ENCODE assay signal across 1 cellular context in genomic region chr11:128615076-128615475, GRCh38.
TF ChIP-seq lines count a peak whose summit lies in the region.

No MANE protein-coding gene starts in this region.

TF ChIP-seq in WTC11, 78 proteins besides CTCF, POLR2A, EP300 and RAD21:
- TF ChIP-seq E2F4 (CRISPR knock-in tag; IDR thresholded peaks at IDR 0.05; ENCODE audit: borderline replicate concordance, low read depth) (no peak), ZNF532 (CRISPR knock-in tag; IDR thresholded peaks at IDR 0.05; ENCODE audit: borderline replicate concordance) (no peak), NR3C1 (CRISPR knock-in tag; conservative IDR thresholded peaks at IDR 0.05; ENCODE audit: low read depth) (no peak), ATF1 (CRISPR knock-in tag; IDR thresholded peaks at IDR 0.05) (no peak), MXD4 (CRISPR knock-in tag; IDR thresholded peaks at IDR 0.05; ENCODE audit: borderline replicate concordance) (no peak), NFE2L1 (CRISPR knock-in tag; IDR thresholded peaks at IDR 0.05) (no peak), FOXP4 (CRISPR knock-in tag; IDR thresholded peaks at IDR 0.05) (no peak), E2F5 (CRISPR knock-in tag; IDR thresholded peaks at IDR 0.05) (no peak), FOXK1 (CRISPR knock-in tag; IDR thresholded peaks at IDR 0.05) (no peak), OVOL2 (CRISPR knock-in tag; IDR thresholded peaks at IDR 0.05; ENCODE audit: borderline replicate concordance) (no peak), KAT7 (CRISPR knock-in tag; IDR thresholded peaks at IDR 0.05; ENCODE audit: borderline replicate concordance) (no peak), SMAD4 (CRISPR knock-in tag; IDR thresholded peaks at IDR 0.05) (no peak), FOXJ3 (CRISPR knock-in tag; IDR thresholded peaks at IDR 0.05; ENCODE audit: borderline replicate concordance) (no peak), ATF6 (CRISPR knock-in tag; IDR thresholded peaks at IDR 0.05) (no peak), ZSCAN18 (CRISPR knock-in tag; IDR thresholded peaks at IDR 0.05) (no peak), NR1H2 (CRISPR knock-in tag; IDR thresholded peaks at IDR 0.05) (no peak), NR2C2 (CRISPR knock-in tag; IDR thresholded peaks at IDR 0.05) (no peak), FOXP1 (CRISPR knock-in tag; IDR thresholded peaks at IDR 0.05; ENCODE audit: borderline replicate concordance) (no peak), ETV6 (CRISPR knock-in tag; IDR thresholded peaks at IDR 0.05) (no peak), ZNF423 (CRISPR knock-in tag; IDR thresholded peaks at IDR 0.05) (no peak)
